In the genomic region with DNA sequence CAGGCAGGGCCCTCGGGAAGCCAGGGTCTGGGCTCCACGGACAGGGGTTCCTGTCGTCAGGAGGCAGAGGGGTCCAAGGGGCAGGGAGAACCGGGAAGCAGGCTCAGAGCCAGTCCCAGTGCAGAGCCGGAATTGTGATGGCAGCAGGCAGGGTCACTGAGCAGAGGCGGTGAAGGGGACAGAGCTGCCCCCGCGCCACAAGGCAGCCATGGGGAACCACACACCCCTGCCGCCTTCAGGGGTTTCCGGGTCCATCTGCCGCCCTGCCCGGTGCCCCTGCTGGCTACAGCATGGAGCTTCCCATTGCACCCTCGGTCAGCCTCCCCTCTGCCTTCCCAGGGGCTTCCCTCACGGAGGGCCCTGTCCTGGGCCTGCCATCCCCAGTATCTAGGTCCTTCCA, we compare ENCODE assay signal across 19 cellular contexts.
"Had no signal": no experiment of that assay in that cellular context is flagged by ENCODE, and none has a peak within 500 bp of the region (broad histone marks: within the 10 kb centered on the region; RNA-seq: fewer than 3 reads in every experiment).

No MANE protein-coding gene starts in this region.

- H3K9me3 Mint-ChIP-seq: activated CD4-positive, alpha-beta T cell treated with anti-CD3 and anti-CD28 coated beads, Interleukin-2, amount 10 ng/mL, durations not matched to agents 24 days and 14 days; activated CD8-positive, alpha-beta T cell treated with anti-CD3 and anti-CD28 coated beads for 36 hours; activated naive CD4-positive, alpha-beta T cell treated with anti-CD3 and anti-CD28 coated beads for 36 hours; activated T-helper 17 cell treated with anti-CD3 and anti-CD28 coated beads, Interleukin-2, amount 50 U/mL, for 72 hours; mesothelial cell of epicardium; stimulated activated naive CD8-positive, alpha-beta T cell treated with anti-CD3 and anti-CD28 coated beads, Interleukin-15, amount 100 ng/mL, for 72 hours; T-cell had no signal

- H3K27me3 Mint-ChIP-seq: activated CD4-positive, alpha-beta T cell treated with anti-CD3 and anti-CD28 coated beads, Interleukin-2, amount 10 ng/mL, durations not matched to agents 24 days and 14 days had no signal

- H3K27ac Mint-ChIP-seq: activated CD4-positive, alpha-beta T cell treated with anti-CD3 and anti-CD28 coated beads, Interleukin-2, amount 10 ng/mL, durations not matched to agents 24 days and 14 days; activated CD8-positive, alpha-beta T cell treated with anti-CD3 and anti-CD28 coated beads for 36 hours; activated naive CD4-positive, alpha-beta T cell treated with anti-CD3 and anti-CD28 coated beads for 36 hours; activated T-helper 17 cell treated with anti-CD3 and anti-CD28 coated beads, Interleukin-2, amount 50 U/mL, for 72 hours; mesothelial cell of epicardium; stimulated activated naive CD8-positive, alpha-beta T cell treated with anti-CD3 and anti-CD28 coated beads, Interleukin-15, amount 100 ng/mL, for 72 hours; T-cell had no signal

- H3K27me3 ChIP-seq: transverse colon had no signal

- H3K27ac ChIP-seq: prostate gland, skin epidermis, suprapubic skin, transverse colon had no signal

- H3K36me3 ChIP-seq: prostate gland, suprapubic skin, transverse colon had no signal

- H3K4me1 ChIP-seq: prostate gland, suprapubic skin, transverse colon had no signal

- H3K4me3 ChIP-seq: prostate gland, skin epidermis, suprapubic skin, transverse colon had no signal

- H3K4me3 Mint-ChIP-seq: activated CD4-positive, alpha-beta T cell treated with anti-CD3 and anti-CD28 coated beads, Interleukin-2, amount 10 ng/mL, durations not matched to agents 24 days and 14 days; activated CD8-positive, alpha-beta T cell treated with anti-CD3 and anti-CD28 coated beads for 36 hours; activated naive CD4-positive, alpha-beta T cell treated with anti-CD3 and anti-CD28 coated beads for 36 hours; activated T-helper 17 cell treated with anti-CD3 and anti-CD28 coated beads, Interleukin-2, amount 50 U/mL, for 72 hours; mesothelial cell of epicardium; stimulated activated naive CD8-positive, alpha-beta T cell treated with anti-CD3 and anti-CD28 coated beads, Interleukin-15, amount 100 ng/mL, for 72 hours; T-cell had no signal

- DNase-seq: activated CD4-positive, alpha-beta T cell treated with anti-CD3 and anti-CD28 coated beads, Interleukin-2, amount 10 ng/mL, durations not matched to agents 24 days and 14 days; activated CD4-positive, CD25-positive, alpha-beta regulatory T cell; activated CD8-positive, alpha-beta T cell treated with anti-CD3 and anti-CD28 coated beads for 36 hours; activated naive CD4-positive, alpha-beta T cell treated with anti-CD3 and anti-CD28 coated beads for 36 hours; activated T-cell treated with anti-CD3 and anti-CD28 coated beads, Interleukin-2, amount 50 U/mL, for 1 hour; erythroblast; foreskin melanocyte; stimulated activated CD4-positive, alpha-beta T cell treated with anti-CD3 and anti-CD28 coated beads, Interleukin-4, amount 100 ng/mL, for 1 hour; stimulated activated naive CD8-positive, alpha-beta T cell treated with anti-CD3 and anti-CD28 coated beads, Interleukin-15, amount 100 ng/mL, for 72 hours; T-cell; T-helper 9 cell; transverse colon had no signal

- FAIRE-seq: bronchial epithelial cell had no signal

- ATAC-seq: activated CD8-positive, alpha-beta T cell treated with anti-CD3 and anti-CD28 coated beads for 36 hours; activated T-helper 17 cell treated with anti-CD3 and anti-CD28 coated beads, Interleukin-2, amount 50 U/mL, for 72 hours; right cardiac atrium; stimulated activated naive CD8-positive, alpha-beta T cell treated with anti-CD3 and anti-CD28 coated beads, Interleukin-15, amount 100 ng/mL, for 72 hours; T-cell had no signal

- H3K4me1 Mint-ChIP-seq: activated CD4-positive, alpha-beta T cell treated with anti-CD3 and anti-CD28 coated beads, Interleukin-2, amount 10 ng/mL, durations not matched to agents 24 days and 14 days; activated T-helper 17 cell treated with anti-CD3 and anti-CD28 coated beads, Interleukin-2, amount 50 U/mL, for 72 hours had no signal

- H3K36me3 Mint-ChIP-seq: mesothelial cell of epicardium, T-cell had no signal

- H3K9me3 ChIP-seq: prostate gland, suprapubic skin, transverse colon had no signal
